Comparison of ENCODE assay signal across 9 cellular contexts in genomic region chr1:27557596-27558340, GRCh38. TPM values are rescaled to one million over a fixed set of nuclear protein-coding genes. Genes with fewer than 3 reads are reported as not detected.
DNase-seq lines count a peak whose midpoint lies in the region; ATAC-seq, FAIRE-seq and TF ChIP-seq lines count a peak whose summit lies in the region.
"Had no signal": no experiment of that assay in that cellular context is flagged by ENCODE, and none has a peak within 500 bp of the region (broad histone marks: within the 10 kb centered on the region; RNA-seq: fewer than 3 reads in every experiment).

No MANE protein-coding gene starts in this region.

- H3K9me3 Mint-ChIP-seq in activated CD4-positive, alpha-beta memory T cell treated with anti-CD3 and anti-CD28 coated beads, Interleukin-2, amount 10 ng/mL, durations not matched to agents 7 days and 5 days: no peaks in the 10 kb centered on the region
- no peaks in the 10 kb centered on the region for H3K9me3 Mint-ChIP-seq in immature natural killer cell

- no peak for ATAC-seq in GM18861 (IDR thresholded peaks at IDR 0.05; ENCODE audit: unreplicated experiment)
- ATAC-seq in HG03354 (IDR thresholded peaks at IDR 0.05; ENCODE audit: poor library complexity, severe bottlenecking, unreplicated experiment): no peak
- no peak for ATAC-seq in GM18870 (IDR thresholded peaks at IDR 0.05; ENCODE audit: unreplicated experiment)
- no peak for ATAC-seq in GM18519 (IDR thresholded peaks at IDR 0.05; ENCODE audit: low FRiP score, unreplicated experiment)

- CTCF ChIA-PET in activated CD4-positive, alpha-beta memory T cell treated with anti-CD3 and anti-CD28 coated beads, Interleukin-2, amount 10 ng/mL, durations not matched to agents 7 days and 5 days (lab: Charles Lee): interaction anchor here (0.6 to 6.1 kb wide), 21 partner anchors 11 to 832 kb away, joined by 3 to 82 read pairs (median 10); partner anchors contain the start of genes AHDC1, FAM76A and IFI6

- DNase-seq in H54 (ENCODE audit: insufficient read length, low spot score): peak; percentile 64
- DNase-seq in activated CD4-positive, alpha-beta memory T cell treated with anti-CD3 and anti-CD28 coated beads, Interleukin-2, amount 10 ng/mL, durations not matched to agents 7 days and 5 days: no peak
- DNase-seq in immature natural killer cell: no peak
- DNase-seq in small intestine: peak; percentile 86
- DNase-seq: NCI-H187 treated with DMSO at 0.1 percent for 48 hours had no signal

- H3K36me3 ChIP-seq in small intestine (ENCODE audit: control insufficient read depth in 2 of 2, insufficient read depth in 2 of 2, low read length in 2 of 2): peaks cover 0 to 3% of the 10 kb centered on the region in 2 donors

- no peak overlapping the region for H3K4me3 ChIP-seq in small intestine (ENCODE audit: low read depth in 1 of 2, low read length in 2 of 2)

- peaks cover 0 to 8% of the 10 kb centered on the region in 2 donors for H3K4me1 ChIP-seq in small intestine (ENCODE audit: control insufficient read depth in 2 of 2, insufficient read depth in 1 of 2, low read depth in 1 of 2, low read length in 1 of 2)

- H3K27ac Mint-ChIP-seq in activated CD4-positive, alpha-beta memory T cell treated with anti-CD3 and anti-CD28 coated beads, Interleukin-2, amount 10 ng/mL, durations not matched to agents 7 days and 5 days: peak overlapping the region; percentile 66
- H3K27ac Mint-ChIP-seq in immature natural killer cell: peak overlapping the region; percentile 2 to 73 (median 41)

- peaks cover 34% of the 10 kb centered on the region for H3K4me1 Mint-ChIP-seq in activated CD4-positive, alpha-beta memory T cell treated with anti-CD3 and anti-CD28 coated beads, Interleukin-2, amount 10 ng/mL, durations not matched to agents 7 days and 5 days
- H3K4me1 Mint-ChIP-seq in immature natural killer cell: peaks cover 50 to 62% of the 10 kb centered on the region in 2 donors

- 16 to 49% (median 44%) methylated on average over 11 of the region's 11 CpGs for WGBS in small intestine, 3 donors

- no peaks in the 10 kb centered on the region for H3K27me3 ChIP-seq in small intestine (ENCODE audit: control insufficient read depth in 2 of 2, insufficient read depth in 2 of 2, low read length in 2 of 2)

- peak overlapping the region; percentile 56 to 82 for H3K27ac ChIP-seq in small intestine (ENCODE audit: low read depth in 1 of 2, low read length in 1 of 2)

- no peak for TF ChIP-seq POLR2A in H54 (IDR thresholded peaks at IDR 0.05; ENCODE audit: low read depth, low read length)

- H3K4me3 Mint-ChIP-seq in activated CD4-positive, alpha-beta memory T cell treated with anti-CD3 and anti-CD28 coated beads, Interleukin-2, amount 10 ng/mL, durations not matched to agents 7 days and 5 days: no peak overlapping the region
- peak overlapping the region in 2 of 5 donors; percentile 2 to 14 for H3K4me3 Mint-ChIP-seq in immature natural killer cell

- no peaks in the 10 kb centered on the region for H3K36me3 Mint-ChIP-seq in activated CD4-positive, alpha-beta memory T cell treated with anti-CD3 and anti-CD28 coated beads, Interleukin-2, amount 10 ng/mL, durations not matched to agents 7 days and 5 days (ENCODE audit: low read depth)
- H3K36me3 Mint-ChIP-seq in immature natural killer cell: no peaks in the 10 kb centered on the region

- H3K27me3 Mint-ChIP-seq in activated CD4-positive, alpha-beta memory T cell treated with anti-CD3 and anti-CD28 coated beads, Interleukin-2, amount 10 ng/mL, durations not matched to agents 7 days and 5 days: no peaks in the 10 kb centered on the region
- H3K27me3 Mint-ChIP-seq in immature natural killer cell (ENCODE audit: low read depth in 3 of 3): peaks cover 1 to 5% (median 3%) of the 10 kb centered on the region in 3 donors

- FAIRE-seq in H54 (lab: Jason Lieb, UNC) (no peak), small intestine (lab: Jason Lieb, UNC) (no peak)

- POLR2A ChIA-PET in activated CD4-positive, alpha-beta memory T cell treated with anti-CD3 and anti-CD28 coated beads, Interleukin-2, amount 10 ng/mL, durations not matched to agents 7 days and 5 days (lab: Charles Lee): interaction anchor here (0.9 to 3.1 kb wide), 9 partner anchors 10 to 114 kb away, joined by 3 to 25 read pairs (median 7); partner anchors contain the start of genes AHDC1 and IFI6

- no peaks in the 10 kb centered on the region for H3K9me3 ChIP-seq in small intestine (ENCODE audit: control insufficient read depth, low read depth)

RNA-seq across cellular contexts. Expression of gene AHDC1, which starts 46.2 kb away (rescaled TPM):
- total RNA-seq in activated CD4-positive, alpha-beta memory T cell treated with anti-CD3 and anti-CD28 coated beads, Interleukin-2, amount 10 ng/mL, durations not matched to agents 7 days and 5 days: 10 to 100 TPM; 16.9 to 18.9 TPM
- polyA plus RNA-seq in immature natural killer cell (1 to 10 TPM in 2 of 3 donors, not detected in 1; 1.2 to 6.3 TPM), small intestine (1 to 10 TPM; 3.5 to 8.7 (median 5.1) TPM)

Comparison
In these comparisons a context has a peak if more than half of its experiments do, and no peak if none do; other contexts are left out.
1. DNase-seq: peak in H54 (single experiment) and small intestine (single experiment); none in activated CD4-positive, alpha-beta memory T cell treated with anti-CD3 and anti-CD28 coated beads, Interleukin-2, amount 10 ng/mL, durations not matched to agents 7 days and 5 days (single experiment) and immature natural killer cell (0 of 3).